In genomic region chr2:230224458-230224857, GRCh38 we compare ENCODE assay signal across 19 cellular contexts. TPM values are rescaled to one million over a fixed set of nuclear protein-coding genes. Genes with fewer than 3 reads are reported as not detected.
DNase-seq lines count a peak whose midpoint lies in the region; ATAC-seq lines count a peak whose summit lies in the region.
"Had no signal": no experiment of that assay in that cellular context is flagged by ENCODE, and none has a peak within 500 bp of the region (broad histone marks: within the 10 kb centered on the region; RNA-seq: fewer than 3 reads in every experiment).

No MANE protein-coding gene starts in this region.

- H3K27ac ChIP-seq in Karpas-422 (ENCODE audit: low read length) = peak overlapping the region; percentile 90
- H3K27ac ChIP-seq: ascending aorta, epithelial cell of prostate, gastroesophageal sphincter, SJCRH30, vagina had no signal

- peak overlapping the region; percentile 81 for H3K4me2 ChIP-seq in Karpas-422 (ENCODE audit: low read depth, low read length, poor library complexity, severe bottlenecking)

- peaks cover 8% of the 10 kb centered on the region for H3K79me2 ChIP-seq in Karpas-422 (ENCODE audit: low read length)

- no peaks in the 10 kb centered on the region for H3K9me3 Mint-ChIP-seq in activated T-cell treated with anti-CD3 and anti-CD28 coated beads, Interleukin-2, amount 50 U/mL, for 4 hours
- no peaks in the 10 kb centered on the region for H3K9me3 Mint-ChIP-seq in activated T-helper 2 cell treated with anti-CD3 and anti-CD28 coated beads, Interferon-gamma antibody, Interleukin-2, Interleukin-4, amounts not matched to agents 10 μg/mL and 5 μg/mL and 100 μg/mL, durations not matched to agents 14 hours and 24 hours and 36 hours
- H3K9me3 Mint-ChIP-seq in natural killer cell treated with Interleukin-12 subunit alpha and Interleukin-12 subunit beta and Interleukin-15 and Interleukin-18, amount 100 ng/mL, for 72 hours = no peaks in the 10 kb centered on the region

- intact Hi-C loops in activated T-helper 2 cell treated with anti-CD3 and anti-CD28 coated beads, Interferon-gamma antibody, Interleukin-2, Interleukin-4, amounts not matched to agents 10 μg/mL and 5 μg/mL and 100 μg/mL, durations not matched to agents 14 hours and 24 hours and 36 hours (cut with micrococcal nuclease) = no loop called here

- H3K9me2 ChIP-seq in Karpas-422 (replicated peaks; ENCODE audit: insufficient read depth, low read length) = no peaks in the 10 kb centered on the region

- no peak for DNase-seq in activated T-cell treated with anti-CD3 and anti-CD28 coated beads, Interleukin-2, amount 50 U/mL, for 4 hours
- no peak for DNase-seq in activated T-cell treated with anti-CD3 and anti-CD28 coated beads, Interleukin-2, amount 50 U/mL, for 1 hour
- DNase-seq in Karpas-422 = peak; percentile 71
- no peak for DNase-seq in activated T-helper 2 cell treated with anti-CD3 and anti-CD28 coated beads, Interferon-gamma antibody, Interleukin-2, Interleukin-4, amounts not matched to agents 10 μg/mL and 5 μg/mL and 100 μg/mL, durations not matched to agents 14 hours and 24 hours and 36 hours (ENCODE audit: low spot score)
- DNase-seq in natural killer cell treated with Interleukin-12 subunit alpha and Interleukin-12 subunit beta and Interleukin-15 and Interleukin-18, amount 100 ng/mL, for 72 hours (ENCODE audit: low spot score) = no peak
- DNase-seq in NCI-H82 treated with DMSO at 0.1 percent for 48 hours (lab: John Stamatoyannopoulos, UW; ENCODE audit: unreplicated experiment) = no peak
- DNase-seq in DMS53 (lab: John Stamatoyannopoulos, UW) = no peak
- DNase-seq: activated CD8-positive, alpha-beta memory T cell treated with anti-CD3 and anti-CD28 coated beads, Interleukin-2, amount 50 U/mL, for 4 hours; Calu3; IMR-90; lower lobe of right lung; NCI-H1105 treated with DMSO at 0.1 percent for 48 hours; SJCRH30; stimulated activated CD4-positive, alpha-beta T cell treated with anti-CD3 and anti-CD28 coated beads, Interleukin-15, amount 100 ng/mL, for 24 hours had no signal

- no peak overlapping the region for H2AFZ ChIP-seq in Karpas-422 (ENCODE audit: low read length)

- peak overlapping the region; percentile 90 for H3K4me3 Mint-ChIP-seq in activated T-cell treated with anti-CD3 and anti-CD28 coated beads, Interleukin-2, amount 50 U/mL, for 4 hours
- peak overlapping the region; percentile 89 for H3K4me3 Mint-ChIP-seq in activated T-helper 2 cell treated with anti-CD3 and anti-CD28 coated beads, Interferon-gamma antibody, Interleukin-2, Interleukin-4, amounts not matched to agents 10 μg/mL and 5 μg/mL and 100 μg/mL, durations not matched to agents 14 hours and 24 hours and 36 hours (ENCODE audit: low read depth)
- H3K4me3 Mint-ChIP-seq in natural killer cell treated with Interleukin-12 subunit alpha and Interleukin-12 subunit beta and Interleukin-15 and Interleukin-18, amount 100 ng/mL, for 72 hours = peak overlapping the region; percentile 97

- H3K27me3 ChIP-seq in Karpas-422 (ENCODE audit: low read length) = no peaks in the 10 kb centered on the region
- H3K27me3 ChIP-seq: ascending aorta, gastroesophageal sphincter, vagina had no signal

- H3K9me3 ChIP-seq in Karpas-422 (ENCODE audit: low read length) = no peaks in the 10 kb centered on the region
- H3K9me3 ChIP-seq: ascending aorta, gastroesophageal sphincter, lower lobe of right lung, SJCRH30, vagina had no signal

- peak overlapping the region; percentile 97 for H3K27ac Mint-ChIP-seq in activated T-helper 2 cell treated with anti-CD3 and anti-CD28 coated beads, Interferon-gamma antibody, Interleukin-2, Interleukin-4, amounts not matched to agents 10 μg/mL and 5 μg/mL and 100 μg/mL, durations not matched to agents 14 hours and 24 hours and 36 hours
- H3K27ac Mint-ChIP-seq in natural killer cell treated with Interleukin-12 subunit alpha and Interleukin-12 subunit beta and Interleukin-15 and Interleukin-18, amount 100 ng/mL, for 72 hours = peak overlapping the region; percentile 98 to 99

- H3K4me1 Mint-ChIP-seq in activated T-cell treated with anti-CD3 and anti-CD28 coated beads, Interleukin-2, amount 50 U/mL, for 4 hours (ENCODE audit: low read depth) = peaks cover 70% of the 10 kb centered on the region
- peaks cover 43% of the 10 kb centered on the region for H3K4me1 Mint-ChIP-seq in activated T-helper 2 cell treated with anti-CD3 and anti-CD28 coated beads, Interferon-gamma antibody, Interleukin-2, Interleukin-4, amounts not matched to agents 10 μg/mL and 5 μg/mL and 100 μg/mL, durations not matched to agents 14 hours and 24 hours and 36 hours (ENCODE audit: low read depth)
- peaks cover 57 to 68% of the 10 kb centered on the region in 2 donors for H3K4me1 Mint-ChIP-seq in natural killer cell treated with Interleukin-12 subunit alpha and Interleukin-12 subunit beta and Interleukin-15 and Interleukin-18, amount 100 ng/mL, for 72 hours (ENCODE audit: low read depth in 2 of 2)

- H3K36me3 Mint-ChIP-seq in activated T-cell treated with anti-CD3 and anti-CD28 coated beads, Interleukin-2, amount 50 U/mL, for 4 hours (ENCODE audit: insufficient read depth) = peaks cover 12% of the 10 kb centered on the region
- H3K36me3 Mint-ChIP-seq in activated T-helper 2 cell treated with anti-CD3 and anti-CD28 coated beads, Interferon-gamma antibody, Interleukin-2, Interleukin-4, amounts not matched to agents 10 μg/mL and 5 μg/mL and 100 μg/mL, durations not matched to agents 14 hours and 24 hours and 36 hours (ENCODE audit: low read depth) = peaks cover 52% of the 10 kb centered on the region
- H3K36me3 Mint-ChIP-seq in natural killer cell treated with Interleukin-12 subunit alpha and Interleukin-12 subunit beta and Interleukin-15 and Interleukin-18, amount 100 ng/mL, for 72 hours = no peaks in the 10 kb centered on the region

- no peak for ATAC-seq in activated T-cell treated with anti-CD3 and anti-CD28 coated beads, Interleukin-2, amount 50 U/mL, for 4 hours
- no peak for ATAC-seq in natural killer cell treated with Interleukin-12 subunit alpha and Interleukin-12 subunit beta and Interleukin-15 and Interleukin-18, amount 100 ng/mL, for 72 hours
- ATAC-seq in GM18511 (IDR thresholded peaks at IDR 0.05; ENCODE audit: unreplicated experiment) = no peak
- ATAC-seq: gastroesophageal sphincter had no signal

- peak overlapping the region; percentile 57 for H3K4me3 ChIP-seq in Karpas-422 (ENCODE audit: low read length)
- H3K4me3 ChIP-seq: ascending aorta, gastroesophageal sphincter, SJCRH30, vagina had no signal

- no peaks in the 10 kb centered on the region for H3K36me3 ChIP-seq in Karpas-422 (ENCODE audit: insufficient read depth, low read length)
- H3K36me3 ChIP-seq: ascending aorta, gastroesophageal sphincter, lower lobe of right lung, SJCRH30, vagina had no signal

- H3K9ac ChIP-seq in Karpas-422 (ENCODE audit: low read length) = peak overlapping the region; percentile 56

- peaks cover 61% of the 10 kb centered on the region for H3K4me1 ChIP-seq in Karpas-422 (ENCODE audit: low read length)
- H3K4me1 ChIP-seq: SJCRH30 had no signal

- H4K20me1 ChIP-seq in Karpas-422 (ENCODE audit: insufficient read depth, low read depth, low read length) = no peaks in the 10 kb centered on the region

- no peaks in the 10 kb centered on the region for H3K27me3 Mint-ChIP-seq in activated T-cell treated with anti-CD3 and anti-CD28 coated beads, Interleukin-2, amount 50 U/mL, for 4 hours (ENCODE audit: low read depth)
- H3K27me3 Mint-ChIP-seq in activated T-helper 2 cell treated with anti-CD3 and anti-CD28 coated beads, Interferon-gamma antibody, Interleukin-2, Interleukin-4, amounts not matched to agents 10 μg/mL and 5 μg/mL and 100 μg/mL, durations not matched to agents 14 hours and 24 hours and 36 hours (ENCODE audit: low read depth) = no peaks in the 10 kb centered on the region
- H3K27me3 Mint-ChIP-seq in natural killer cell treated with Interleukin-12 subunit alpha and Interleukin-12 subunit beta and Interleukin-15 and Interleukin-18, amount 100 ng/mL, for 72 hours = no peaks in the 10 kb centered on the region

RNA-seq across cellular contexts. Expression of gene SP140, which starts 1.1 kb away (rescaled TPM):
- total RNA-seq in activated T-cell treated with anti-CD3 and anti-CD28 coated beads, Interleukin-2, amount 50 U/mL, for 4 hours = 10 to 100 TPM; 38.4 to 50.6 (median 43.9) TPM
- total RNA-seq in Karpas-422 (2014; rRNA removed; shearing (Covaris generic); ENCODE audit: low replicate concordance) = 24.2 and 25.8 TPM in 2 replicates
- total RNA-seq in activated T-helper 2 cell treated with anti-CD3 and anti-CD28 coated beads, Interferon-gamma antibody, Interleukin-2, Interleukin-4, amounts not matched to agents 10 μg/mL and 5 μg/mL and 100 μg/mL, durations not matched to agents 14 hours and 24 hours and 36 hours = 316 and 317 TPM in 2 replicates
- total RNA-seq in natural killer cell treated with Interleukin-12 subunit alpha and Interleukin-12 subunit beta and Interleukin-15 and Interleukin-18, amount 100 ng/mL, for 72 hours = 10 to 100 TPM; 55.3 to 67.9 TPM

RNA-seq across cellular contexts. Expression of gene SP110, which starts 4.7 kb away (rescaled TPM):
- 10 to 100 TPM; 47.9 to 55.0 (median 49.1) TPM for total RNA-seq in activated T-cell treated with anti-CD3 and anti-CD28 coated beads, Interleukin-2, amount 50 U/mL, for 4 hours
- total RNA-seq in Karpas-422 (2014; rRNA removed; shearing (Covaris generic); ENCODE audit: low replicate concordance) = 30.8 and 60.6 TPM in 2 replicates
- 114 and 121 TPM in 2 replicates for total RNA-seq in activated T-helper 2 cell treated with anti-CD3 and anti-CD28 coated beads, Interferon-gamma antibody, Interleukin-2, Interleukin-4, amounts not matched to agents 10 μg/mL and 5 μg/mL and 100 μg/mL, durations not matched to agents 14 hours and 24 hours and 36 hours
- total RNA-seq in natural killer cell treated with Interleukin-12 subunit alpha and Interleukin-12 subunit beta and Interleukin-15 and Interleukin-18, amount 100 ng/mL, for 72 hours = 10 to 100 TPM; 71.5 to 85.8 TPM
